In genomic region chr6:111759413-111759835, GRCh38 we compare ENCODE assay signal across 9 cellular contexts.
DNase-seq lines count a peak whose midpoint lies in the region; ATAC-seq and TF ChIP-seq lines count a peak whose summit lies in the region.
"Had no signal": no experiment of that assay in that cellular context is flagged by ENCODE, and none has a peak within 500 bp of the region (broad histone marks: within the 10 kb centered on the region; RNA-seq: fewer than 3 reads in every experiment).

No MANE protein-coding gene starts in this region.

- H3K9me3 Mint-ChIP-seq in activated CD4-positive, alpha-beta T cell treated with anti-CD3 and anti-CD28 coated beads for 36 hours (ENCODE audit: low read depth) = no peaks in the 10 kb centered on the region
- H3K9me3 Mint-ChIP-seq in activated T-helper 1 cell treated with anti-CD3 and anti-CD28 coated beads, Interleukin-12 subunit alpha, Interleukin-12 subunit beta, Interleukin-2, Interleukin-4 antibody, amounts not matched to agents 30 ng/mL and 10 ng/mL and 1 ng/mL, durations not matched to agents 14 hours and 24 hours and 36 hours = no peaks in the 10 kb centered on the region
- H3K9me3 Mint-ChIP-seq in stimulated activated naive CD8-positive, alpha-beta T cell treated with anti-CD3 and anti-CD28 coated beads, Interleukin-15, Interleukin-2, amounts not matched to agents 100 ng/mL and 50 ng/mL, for 24 hours = no peaks in the 10 kb centered on the region

- no peaks in the 10 kb centered on the region for H3K27me3 Mint-ChIP-seq in activated CD4-positive, alpha-beta T cell treated with anti-CD3 and anti-CD28 coated beads for 36 hours
- H3K27me3 Mint-ChIP-seq in activated T-helper 1 cell treated with anti-CD3 and anti-CD28 coated beads, Interleukin-12 subunit alpha, Interleukin-12 subunit beta, Interleukin-2, Interleukin-4 antibody, amounts not matched to agents 30 ng/mL and 10 ng/mL and 1 ng/mL, durations not matched to agents 14 hours and 24 hours and 36 hours (ENCODE audit: insufficient read depth) = no peaks in the 10 kb centered on the region
- H3K27me3 Mint-ChIP-seq in stimulated activated naive CD8-positive, alpha-beta T cell treated with anti-CD3 and anti-CD28 coated beads, Interleukin-15, Interleukin-2, amounts not matched to agents 100 ng/mL and 50 ng/mL, for 24 hours = no peaks in the 10 kb centered on the region

- peaks cover 58% of the 10 kb centered on the region for H3K36me3 Mint-ChIP-seq in activated CD4-positive, alpha-beta T cell treated with anti-CD3 and anti-CD28 coated beads for 36 hours (ENCODE audit: low read depth)
- peaks cover 50% of the 10 kb centered on the region for H3K36me3 Mint-ChIP-seq in activated T-helper 1 cell treated with anti-CD3 and anti-CD28 coated beads, Interleukin-12 subunit alpha, Interleukin-12 subunit beta, Interleukin-2, Interleukin-4 antibody, amounts not matched to agents 30 ng/mL and 10 ng/mL and 1 ng/mL, durations not matched to agents 14 hours and 24 hours and 36 hours (ENCODE audit: low read depth)
- peaks cover 82% of the 10 kb centered on the region for H3K36me3 Mint-ChIP-seq in stimulated activated naive CD8-positive, alpha-beta T cell treated with anti-CD3 and anti-CD28 coated beads, Interleukin-15, Interleukin-2, amounts not matched to agents 100 ng/mL and 50 ng/mL, for 24 hours (ENCODE audit: low read depth)

- peak overlapping the region; percentile 75 for H3K4me3 Mint-ChIP-seq in activated CD4-positive, alpha-beta T cell treated with anti-CD3 and anti-CD28 coated beads for 36 hours
- peak overlapping the region; percentile 81 for H3K4me3 Mint-ChIP-seq in activated T-helper 1 cell treated with anti-CD3 and anti-CD28 coated beads, Interleukin-12 subunit alpha, Interleukin-12 subunit beta, Interleukin-2, Interleukin-4 antibody, amounts not matched to agents 30 ng/mL and 10 ng/mL and 1 ng/mL, durations not matched to agents 14 hours and 24 hours and 36 hours
- H3K4me3 Mint-ChIP-seq in stimulated activated naive CD8-positive, alpha-beta T cell treated with anti-CD3 and anti-CD28 coated beads, Interleukin-15, Interleukin-2, amounts not matched to agents 100 ng/mL and 50 ng/mL, for 24 hours = peak overlapping the region; percentile 84

- peak; percentile 52 for DNase-seq in activated CD4-positive, alpha-beta T cell treated with anti-CD3 and anti-CD28 coated beads for 36 hours
- no peak for DNase-seq in activated CD4-positive, alpha-beta T cell treated with anti-CD3 and anti-CD28 coated beads for 48 hours
- DNase-seq in activated T-helper 1 cell treated with anti-CD3 and anti-CD28 coated beads, Interleukin-12 subunit alpha, Interleukin-12 subunit beta, Interleukin-2, Interleukin-4 antibody, amounts not matched to agents 30 ng/mL and 10 ng/mL and 1 ng/mL, durations not matched to agents 14 hours and 24 hours and 36 hours (ENCODE audit: low spot score) = no peak
- DNase-seq in hepatocyte (ENCODE audit: low spot score) (no peak), coronary artery (ENCODE audit: low spot score) (no peak), islet precursor cell (no peak)
- DNase-seq: 8988T had no signal

- H3K4me3 ChIP-seq in hepatocyte (no peak overlapping the region), coronary artery (no peak overlapping the region)

- no peaks in the 10 kb centered on the region for H3K9me2 ChIP-seq in hepatocyte (replicated peaks; ENCODE audit: insufficient read depth)

- H3K4me1 ChIP-seq in hepatocyte (ENCODE audit: insufficient read depth) = peaks cover 4% of the 10 kb centered on the region

- H3K79me2 ChIP-seq in hepatocyte = no peaks in the 10 kb centered on the region

- H2AFZ ChIP-seq in hepatocyte = no peak overlapping the region

- H3K27ac Mint-ChIP-seq in activated CD4-positive, alpha-beta T cell treated with anti-CD3 and anti-CD28 coated beads for 36 hours = peak overlapping the region; percentile 96
- peak overlapping the region; percentile 96 for H3K27ac Mint-ChIP-seq in activated T-helper 1 cell treated with anti-CD3 and anti-CD28 coated beads, Interleukin-12 subunit alpha, Interleukin-12 subunit beta, Interleukin-2, Interleukin-4 antibody, amounts not matched to agents 30 ng/mL and 10 ng/mL and 1 ng/mL, durations not matched to agents 14 hours and 24 hours and 36 hours
- H3K27ac Mint-ChIP-seq in stimulated activated naive CD8-positive, alpha-beta T cell treated with anti-CD3 and anti-CD28 coated beads, Interleukin-15, Interleukin-2, amounts not matched to agents 100 ng/mL and 50 ng/mL, for 24 hours = peak overlapping the region; percentile 100

- POLR2A ChIA-PET in activated CD4-positive, alpha-beta T cell treated with anti-CD3 and anti-CD28 coated beads for 36 hours (lab: Charles Lee) = interaction anchor here (0.6 to 2.7 kb wide), 15 partner anchors 16 to 258 kb away, joined by 3 to 15 read pairs (median 4); no protein-coding TSS in a partner anchor

- TF ChIP-seq CTCF in hepatocyte (IDR thresholded peaks at IDR 0.05; ENCODE audit: poor library complexity) (no peak), coronary artery (IDR thresholded peaks at IDR 0.05) (no peak)

- peak; percentile 20 for ATAC-seq in activated CD4-positive, alpha-beta T cell treated with anti-CD3 and anti-CD28 coated beads for 36 hours
- no peak for ATAC-seq in GM21737 (IDR thresholded peaks at IDR 0.05; ENCODE audit: unreplicated experiment)

- CTCF ChIA-PET in activated CD4-positive, alpha-beta T cell treated with anti-CD3 and anti-CD28 coated beads for 36 hours (lab: Charles Lee) = interaction anchor here (0.6 to 2.7 kb wide), 13 partner anchors 11 to 284 kb away, joined by 3 to 11 read pairs (median 4); no protein-coding TSS in a partner anchor

- H3K36me3 ChIP-seq in hepatocyte (replicated peaks; ENCODE audit: insufficient read depth, low read depth) = no peaks in the 10 kb centered on the region

- H3K27ac ChIP-seq in hepatocyte = peak overlapping the region; percentile 69
- peak overlapping the region in 1 of 2 donors; percentile 49 for H3K27ac ChIP-seq in coronary artery

- peak overlapping the region; percentile 49 for H3K4me2 ChIP-seq in hepatocyte

- H4K20me1 ChIP-seq in hepatocyte (ENCODE audit: insufficient read depth, poor library complexity, severe bottlenecking) = no peaks in the 10 kb centered on the region

- peaks cover 87% of the 10 kb centered on the region for H3K4me1 Mint-ChIP-seq in activated CD4-positive, alpha-beta T cell treated with anti-CD3 and anti-CD28 coated beads for 36 hours
- H3K4me1 Mint-ChIP-seq in activated T-helper 1 cell treated with anti-CD3 and anti-CD28 coated beads, Interleukin-12 subunit alpha, Interleukin-12 subunit beta, Interleukin-2, Interleukin-4 antibody, amounts not matched to agents 30 ng/mL and 10 ng/mL and 1 ng/mL, durations not matched to agents 14 hours and 24 hours and 36 hours (ENCODE audit: low read depth) = peaks cover 94% of the 10 kb centered on the region
- peaks cover 94% of the 10 kb centered on the region for H3K4me1 Mint-ChIP-seq in stimulated activated naive CD8-positive, alpha-beta T cell treated with anti-CD3 and anti-CD28 coated beads, Interleukin-15, Interleukin-2, amounts not matched to agents 100 ng/mL and 50 ng/mL, for 24 hours (ENCODE audit: low read depth)

- WGBS in hepatocyte (ENCODE audit: low lambda C conversion rate, missing lambda C conversion rate) = 61% methylated on average over 10 of the region's 10 CpGs

- intact Hi-C loops in activated CD4-positive, alpha-beta T cell treated with anti-CD3 and anti-CD28 coated beads for 36 hours (cut with DNase I, micrococcal nuclease) = loop anchor here (1.0 to 2.0 kb wide), 4 partner anchors 8 to 277 kb away; partner anchors contain the start of gene REV3L (in 1 of the 2)
- intact Hi-C loops in activated T-helper 1 cell treated with anti-CD3 and anti-CD28 coated beads, Interleukin-12 subunit alpha, Interleukin-12 subunit beta, Interleukin-2, Interleukin-4 antibody, amounts not matched to agents 30 ng/mL and 10 ng/mL and 1 ng/mL, durations not matched to agents 14 hours and 24 hours and 36 hours (cut with micrococcal nuclease) = loop anchor here (1.0 to 2.0 kb wide), 3 partner anchors 8 to 269 kb away; no protein-coding TSS in a partner anchor

- H3K27me3 ChIP-seq in hepatocyte = no peaks in the 10 kb centered on the region

- H3K9me3 ChIP-seq in hepatocyte (ENCODE audit: low read depth) = no peaks in the 10 kb centered on the region
